In the genomic region with DNA sequence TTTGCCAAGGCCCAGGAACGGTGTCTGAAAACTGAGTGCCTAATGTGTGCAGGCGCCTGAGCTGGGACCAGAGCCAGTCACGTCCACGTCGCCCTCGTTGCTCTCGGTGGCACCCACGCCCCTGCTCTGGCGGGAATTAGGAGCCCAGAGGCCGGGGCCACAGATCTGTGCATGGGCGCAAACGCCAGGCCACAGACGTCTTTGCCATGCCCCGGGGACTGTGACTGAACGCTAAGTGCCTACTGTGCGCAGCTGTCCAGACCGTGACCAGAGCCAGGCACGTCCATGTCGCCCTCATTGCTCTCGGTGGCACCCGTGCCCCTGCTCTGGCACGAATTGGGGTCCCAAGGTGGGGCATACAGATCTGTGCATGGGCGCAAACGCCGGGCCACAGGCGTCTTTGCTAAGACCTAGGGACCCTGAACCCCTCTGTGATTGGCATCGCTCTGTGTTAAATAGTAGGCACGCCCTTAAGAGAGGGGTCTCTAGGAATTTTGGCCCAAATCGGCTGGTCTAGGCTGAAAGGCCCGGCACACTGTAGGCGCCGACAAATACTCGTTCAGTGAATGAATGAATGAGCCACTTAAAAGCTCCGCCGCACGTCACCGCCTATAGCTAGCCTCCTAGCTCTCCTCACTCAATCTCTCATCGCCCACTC, we compare ENCODE assay signal across 8 cellular contexts. TPM values are rescaled to one million over a fixed set of nuclear protein-coding genes. Genes with fewer than 3 reads are reported as not detected.
DNase-seq lines count a peak whose midpoint lies in the region; ATAC-seq, FAIRE-seq and TF ChIP-seq lines count a peak whose summit lies in the region.

No MANE protein-coding gene starts in this region.

- H3K27ac ChIP-seq in SK-N-MC (peak overlapping the region; percentile 85), esophagus squamous epithelium (peak overlapping the region; percentile 94 to 98 (median 96)), prostate gland (peak overlapping the region; percentile 100)

- WGBS in esophagus squamous epithelium, 2 donors = 31 to 44% methylated on average over 7 to 10 of the region's 38 CpGs
- WGBS in prostate gland = 81% methylated on average over 38 of the region's 38 CpGs

- H3K4me1 ChIP-seq in ES-I3 (ENCODE audit: insufficient read depth, low read length) = peaks cover 23% of the 10 kb centered on the region
- H3K4me1 ChIP-seq in esophagus squamous epithelium = peaks cover 53 to 79% (median 57%) of the 10 kb centered on the region in 3 donors
- H3K4me1 ChIP-seq in prostate gland (replicated peaks) = peaks cover 24% of the 10 kb centered on the region

- H3K9ac ChIP-seq in ES-I3 (ENCODE audit: low read depth, low read length) = peak overlapping the region; percentile 74
- H3K9ac ChIP-seq in SK-N-MC (ENCODE audit: insufficient read length) = peak overlapping the region; percentile 88

- H3K27me3 ChIP-seq in esophagus squamous epithelium (no peaks in the 10 kb centered on the region), prostate gland (replicated peaks; ENCODE audit: insufficient read depth) (no peaks in the 10 kb centered on the region)

- TF ChIP-seq POLR2A in esophagus squamous epithelium (IDR thresholded peaks at IDR 0.05) (no peak), prostate gland (IDR thresholded peaks at IDR 0.05) (no peak)

- ATAC-seq in HG03378 (IDR thresholded peaks at IDR 0.05; ENCODE audit: unreplicated experiment) (no peak), HG03354 (IDR thresholded peaks at IDR 0.05; ENCODE audit: poor library complexity, severe bottlenecking, unreplicated experiment) (no peak)

- H3K36me3 ChIP-seq in ES-I3 (ENCODE audit: insufficient read depth, low read length) (no peaks in the 10 kb centered on the region), SK-N-MC (ENCODE audit: insufficient read depth, low read length) (no peaks in the 10 kb centered on the region), esophagus squamous epithelium (no peaks in the 10 kb centered on the region), prostate gland (no peaks in the 10 kb centered on the region)

- no peak for FAIRE-seq in GM19239 (lab: Jason Lieb, UNC)

- H3K9me3 ChIP-seq in ES-I3 (ENCODE audit: control insufficient read depth, insufficient read depth, low read length) (no peaks in the 10 kb centered on the region), SK-N-MC (ENCODE audit: low read depth, low read length) (no peaks in the 10 kb centered on the region), esophagus squamous epithelium (no peaks in the 10 kb centered on the region), prostate gland (no peaks in the 10 kb centered on the region)

- intact Hi-C loops in esophagus squamous epithelium (cut with DNase I) = no loop called here
- intact Hi-C loops in prostate gland (cut with DNase I) = loop anchor here (5.0 to 10.0 kb wide), 2 partner anchors 119 to 342 kb away; partner anchors contain the start of genes ANKS3, DNAAF8 and SEC14L5

- TF ChIP-seq CTCF in esophagus squamous epithelium (IDR thresholded peaks at IDR 0.05) = no peak
- no peak for TF ChIP-seq CTCF in prostate gland (IDR thresholded peaks at IDR 0.05)

- H3K4me3 ChIP-seq in SK-N-MC (peak overlapping the region; percentile 89), esophagus squamous epithelium (peak overlapping the region; percentile 12 to 99 (median 84)), prostate gland (peak overlapping the region; percentile 19 to 96)

- no peak for DNase-seq in SK-N-MC (ENCODE audit: low read depth, low spot score)
- no peak for DNase-seq in esophagus squamous epithelium (lab: John Stamatoyannopoulos, UW)
- DNase-seq in prostate gland (ENCODE audit: low spot score) = no peak
- DNase-seq in NCI-H1105 treated with DMSO at 0.1 percent for 48 hours (lab: John Stamatoyannopoulos, UW) = no peak
- no peak for DNase-seq in GM19239 (ENCODE audit: insufficient read length, low spot score)

RNA-seq across cellular contexts. Expression of gene UBALD1, which starts 0.8 kb away (rescaled TPM):
- total RNA-seq in esophagus squamous epithelium (10 to 100 TPM in 1 of 4 donors, 1 to 10 TPM in 3; 5.9 to 17.0 (median 9.6) TPM), prostate gland (10 to 100 TPM; 14.5 to 22.1 TPM)

RNA-seq across cellular contexts. Expression of gene MGRN1, which starts 9.1 kb away (rescaled TPM):
- total RNA-seq in esophagus squamous epithelium = 10 to 100 TPM; 15.8 to 25.6 (median 22.0) TPM
- total RNA-seq in prostate gland = 100 to 1,000 TPM in 1 of 2 donors, 10 to 100 TPM in 1; 59.6 to 101 TPM

RNA-seq across cellular contexts. Expression of gene C16orf96, which starts 59.4 kb away (rescaled TPM):
- under 1 TPM in 3 of 4 donors, not detected in 1; 0.04 to 0.19 (median 0.06) TPM for total RNA-seq in esophagus squamous epithelium
- total RNA-seq in prostate gland = 1 to 10 TPM in 1 of 2 donors, under 1 TPM in 1; 0.27 to 3.8 TPM
